Comparison of ENCODE assay signal across 23 cellular contexts in genomic region chr10:58453098-58453497, GRCh38. TPM values are rescaled to one million over a fixed set of nuclear protein-coding genes. Genes with fewer than 3 reads are reported as not detected.
"Had no signal": no experiment of that assay in that cellular context is flagged by ENCODE, and none has a peak within 500 bp of the region (broad histone marks: within the 10 kb centered on the region; RNA-seq: fewer than 3 reads in every experiment).

No MANE protein-coding gene starts in this region.

- H3K27ac ChIP-seq: adrenal gland, breast epithelium, gastrocnemius medialis, ovary, tibial artery, uterus had no signal

- H3K27ac Mint-ChIP-seq: activated CD4-positive, alpha-beta memory T cell treated with anti-CD3 and anti-CD28 coated beads for 36 hours; activated CD4-positive, alpha-beta T cell treated with anti-CD3 and anti-CD28 coated beads for 36 hours; activated naive CD4-positive, alpha-beta T cell treated with anti-CD3 and anti-CD28 coated beads, Interleukin-2, amount 50 U/mL, for 72 hours; activated T-helper 1 cell treated with anti-CD3 and anti-CD28 coated beads, Interleukin-12 subunit alpha, Interleukin-12 subunit beta, Interleukin-2, Interleukin-4 antibody, amounts not matched to agents 30 ng/mL and 10 ng/mL and 1 ng/mL, durations not matched to agents 14 hours and 24 hours and 36 hours; immature natural killer cell; memory B cell; naive thymus-derived CD8-positive, alpha-beta T cell; WTC11 had no signal

- H3K4me3 Mint-ChIP-seq: activated CD4-positive, alpha-beta memory T cell treated with anti-CD3 and anti-CD28 coated beads for 36 hours; activated CD4-positive, alpha-beta T cell treated with anti-CD3 and anti-CD28 coated beads for 36 hours; activated T-helper 1 cell treated with anti-CD3 and anti-CD28 coated beads, Interleukin-12 subunit alpha, Interleukin-12 subunit beta, Interleukin-2, Interleukin-4 antibody, amounts not matched to agents 30 ng/mL and 10 ng/mL and 1 ng/mL, durations not matched to agents 14 hours and 24 hours and 36 hours; immature natural killer cell; memory B cell; naive thymus-derived CD8-positive, alpha-beta T cell; WTC11 had no signal

- H3K4me3 ChIP-seq: adrenal gland, breast epithelium, gastrocnemius medialis, ovary, tibial artery, uterus had no signal

- H3K4me1 Mint-ChIP-seq: activated CD4-positive, alpha-beta T cell treated with anti-CD3 and anti-CD28 coated beads for 36 hours; immature natural killer cell; memory B cell; naive thymus-derived CD8-positive, alpha-beta T cell had no signal

- H3K9me3 Mint-ChIP-seq: activated CD4-positive, alpha-beta memory T cell treated with anti-CD3 and anti-CD28 coated beads for 36 hours; activated naive CD4-positive, alpha-beta T cell treated with anti-CD3 and anti-CD28 coated beads, Interleukin-2, amount 50 U/mL, for 72 hours; activated T-helper 1 cell treated with anti-CD3 and anti-CD28 coated beads, Interleukin-12 subunit alpha, Interleukin-12 subunit beta, Interleukin-2, Interleukin-4 antibody, amounts not matched to agents 30 ng/mL and 10 ng/mL and 1 ng/mL, durations not matched to agents 14 hours and 24 hours and 36 hours had no signal

- H3K36me3 ChIP-seq: adrenal gland, breast epithelium, gastrocnemius medialis, ovary, tibial artery, uterus had no signal

- DNase-seq: activated CD4-positive, alpha-beta memory T cell treated with anti-CD3 and anti-CD28 coated beads for 36 hours; activated CD4-positive, alpha-beta T cell treated with anti-CD3 and anti-CD28 coated beads for 36 hours; activated gamma-delta T cell treated with Interleukin-2 at 50 U/mL for 16 hours; activated T-cell treated with anti-CD3 and anti-CD28 coated beads for 4 hours; adrenal gland; effector CD4-positive, alpha-beta T cell; gastrocnemius medialis; head of caudate nucleus; immature natural killer cell; kidney glomerular epithelial cell; naive thymus-derived CD8-positive, alpha-beta T cell; ovary; stimulated activated CD4-positive, alpha-beta T cell treated with anti-CD3 and anti-CD28 coated beads, Interleukin-2, amount 100 ng/mL, for 24 hours; stimulated activated naive CD8-positive, alpha-beta T cell treated with anti-CD3 and anti-CD28 coated beads, Interleukin-15, Interleukin-2, amounts not matched to agents 100 U/mL and 50 U/mL, for 24 hours; substantia nigra; tibial artery; uterus had no signal

- H3K4me1 ChIP-seq: adrenal gland, breast epithelium, gastrocnemius medialis, uterus had no signal

- H3K36me3 Mint-ChIP-seq: activated CD4-positive, alpha-beta memory T cell treated with anti-CD3 and anti-CD28 coated beads for 36 hours; activated naive CD4-positive, alpha-beta T cell treated with anti-CD3 and anti-CD28 coated beads, Interleukin-2, amount 50 U/mL, for 72 hours; immature natural killer cell; memory B cell; naive thymus-derived CD8-positive, alpha-beta T cell had no signal

- ATAC-seq: activated CD4-positive, alpha-beta T cell treated with anti-CD3 and anti-CD28 coated beads for 36 hours; activated naive CD4-positive, alpha-beta T cell treated with anti-CD3 and anti-CD28 coated beads, Interleukin-2, amount 50 U/mL, for 72 hours; gastrocnemius medialis; naive thymus-derived CD8-positive, alpha-beta T cell; stimulated activated naive CD8-positive, alpha-beta T cell treated with anti-CD3 and anti-CD28 coated beads, Interleukin-15, Interleukin-2, amounts not matched to agents 100 U/mL and 50 U/mL, for 24 hours; WTC11 had no signal

- H3K27me3 ChIP-seq: adrenal gland, breast epithelium, gastrocnemius medialis, ovary, tibial artery, uterus had no signal

- H3K9me3 ChIP-seq: adrenal gland, breast epithelium, gastrocnemius medialis, ovary, uterus had no signal

- FAIRE-seq: astrocyte had no signal

RNA-seq across cellular contexts. Expression of gene BICC1, which starts 59.6 kb away (rescaled TPM):
- total RNA-seq: activated CD4-positive, alpha-beta memory T cell treated with anti-CD3 and anti-CD28 coated beads for 36 hours; activated CD4-positive, alpha-beta T cell treated with anti-CD3 and anti-CD28 coated beads for 36 hours; naive thymus-derived CD8-positive, alpha-beta T cell had no signal
- polyA plus RNA-seq: naive thymus-derived CD8-positive, alpha-beta T cell had no signal
